Comparison of ENCODE assay signal across 14 cellular contexts in the genomic region with DNA sequence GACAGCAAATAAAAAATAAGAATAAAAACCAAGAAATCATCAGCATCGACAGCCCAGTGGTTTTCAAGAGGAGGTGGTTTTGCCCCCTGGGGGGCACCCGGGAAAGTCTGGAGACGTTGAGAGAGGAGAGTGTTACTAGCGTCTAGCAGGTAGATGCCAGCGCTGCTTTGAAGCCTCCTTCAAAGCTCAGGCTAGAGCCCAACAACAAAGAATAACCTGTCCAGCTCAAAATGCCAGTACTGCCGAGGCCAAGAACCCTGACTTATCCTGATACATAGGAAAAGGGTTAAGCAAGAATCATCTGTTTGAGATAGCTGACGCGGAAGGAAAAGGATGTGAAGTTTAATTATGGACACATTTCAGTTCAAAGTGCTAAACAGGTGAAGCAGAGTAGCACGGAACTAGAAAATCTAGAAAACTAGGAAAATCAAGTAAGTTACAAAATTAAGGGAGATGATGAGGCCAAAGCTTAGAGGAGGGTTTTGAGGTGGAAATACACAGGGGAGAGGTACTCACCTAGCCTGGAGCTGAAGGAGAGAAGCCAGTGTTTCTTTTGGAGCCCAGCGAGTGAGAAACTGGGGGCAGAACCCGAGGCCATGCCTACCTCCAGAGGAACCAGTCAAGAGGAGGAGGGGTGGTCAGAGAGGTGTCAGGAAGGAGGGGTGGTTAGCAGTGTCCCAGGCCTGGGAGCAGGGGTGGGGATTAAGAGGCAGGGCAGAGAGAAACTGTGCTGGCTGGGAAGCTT.
DNase-seq lines count a peak whose midpoint lies in the region; ATAC-seq, FAIRE-seq and TF ChIP-seq lines count a peak whose summit lies in the region.
"Had no signal": no experiment of that assay in that cellular context is flagged by ENCODE, and none has a peak within 500 bp of the region (broad histone marks: within the 10 kb centered on the region; RNA-seq: fewer than 3 reads in every experiment).

No MANE protein-coding gene starts in this region.

- no peak overlapping the region for H2AFZ ChIP-seq in astrocyte (ENCODE audit: low read depth, low read length)

- peak overlapping the region; percentile 86 for H3K27ac Mint-ChIP-seq in astrocyte (ENCODE audit: unreplicated experiment)
- H3K27ac Mint-ChIP-seq: CD8-positive, alpha-beta T cell had no signal

- H3K4me3 Mint-ChIP-seq in astrocyte (ENCODE audit: unreplicated experiment) = peak overlapping the region; percentile 75
- H3K4me3 Mint-ChIP-seq: CD8-positive, alpha-beta T cell had no signal

- H3K36me3 ChIP-seq in HAP-1 (replicated peaks) (peaks cover 31% of the 10 kb centered on the region), astrocyte (ENCODE audit: insufficient read depth, low read length) (peaks cover 6% of the 10 kb centered on the region), iPS-15b (ENCODE audit: control insufficient read depth, insufficient read depth, low read length) (no peaks in the 10 kb centered on the region), pancreas (no peaks in the 10 kb centered on the region)
- H3K36me3 ChIP-seq: neutrophil had no signal

- in situ Hi-C loops in HAP-1 (cut with MboI; ENCODE audit: low sequenced_read_pairs) = no loop called here

- ATAC-seq in pancreas = no peak
- ATAC-seq in HG02973 (IDR thresholded peaks at IDR 0.05; ENCODE audit: unreplicated experiment) = no peak
- ATAC-seq: CD8-positive, alpha-beta T cell had no signal

- peaks cover 59% of the 10 kb centered on the region for H3K4me1 Mint-ChIP-seq in astrocyte (ENCODE audit: low read depth, unreplicated experiment)

- TF ChIP-seq CTCF in astrocyte (IDR thresholded peaks at IDR 0.05; ENCODE audit: insufficient read depth, low read depth, low read length) (no peak), pancreas (IDR thresholded peaks at IDR 0.05) (no peak)

- no peak for FAIRE-seq in astrocyte (lab: Jason Lieb, UNC)
- no peak for FAIRE-seq in pancreas (lab: Jason Lieb, UNC)

- H3K36me3 Mint-ChIP-seq in astrocyte (ENCODE audit: low read depth, unreplicated experiment) = peaks cover 5% of the 10 kb centered on the region
- H3K36me3 Mint-ChIP-seq: CD8-positive, alpha-beta T cell had no signal

- H3K4me3 ChIP-seq in HAP-1 (peak overlapping the region; percentile 54), astrocyte (ENCODE audit: insufficient read depth, low read depth, low read length) (no peak overlapping the region), iPS-15b (ENCODE audit: low read depth, low read length) (peak overlapping the region; percentile 70), pancreas (no peak overlapping the region)

- H3K9me3 Mint-ChIP-seq in astrocyte (ENCODE audit: unreplicated experiment) = no peaks in the 10 kb centered on the region
- H3K9me3 Mint-ChIP-seq: CD8-positive, alpha-beta T cell had no signal

- 65 to 66% methylated on average over 11 of the region's 11 CpGs for WGBS in pancreas, 2 donors

- no peak overlapping the region for H3K27ac ChIP-seq in astrocyte (ENCODE audit: low read depth, low read length)
- H3K27ac ChIP-seq in pancreas = peak overlapping the region in 3 of 4 donors; percentile 18 to 74 (median 74)
- H3K27ac ChIP-seq: neutrophil had no signal

- H4K20me1 ChIP-seq in astrocyte (ENCODE audit: insufficient read depth, low read length) = peaks cover 57% of the 10 kb centered on the region

- H3K27me3 ChIP-seq in HAP-1 (ENCODE audit: low read depth) (no peaks in the 10 kb centered on the region), astrocyte (ENCODE audit: insufficient read depth, low read length) (no peaks in the 10 kb centered on the region), iPS-15b (ENCODE audit: control insufficient read depth, insufficient read depth, low read length) (no peaks in the 10 kb centered on the region), pancreas (no peaks in the 10 kb centered on the region)

- H3K4me1 ChIP-seq in HAP-1 = peaks cover 52% of the 10 kb centered on the region
- H3K4me1 ChIP-seq in astrocyte (ENCODE audit: insufficient read depth, low read length) = peaks cover 36% of the 10 kb centered on the region
- peaks cover 25% of the 10 kb centered on the region for H3K4me1 ChIP-seq in iPS-15b (ENCODE audit: control insufficient read depth, insufficient read depth, low read length)
- H3K4me1 ChIP-seq in pancreas = peaks cover 12 to 24% (median 20%) of the 10 kb centered on the region in 3 donors

- no peaks in the 10 kb centered on the region for H3K9me3 ChIP-seq in HAP-1
- H3K9me3 ChIP-seq in astrocyte (ENCODE audit: insufficient read depth, low read depth, low read length) = no peaks in the 10 kb centered on the region
- H3K9me3 ChIP-seq in iPS-15b (ENCODE audit: control insufficient read depth, insufficient read depth, low read length) = no peaks in the 10 kb centered on the region
- H3K9me3 ChIP-seq in pancreas = no peaks in the 10 kb centered on the region
- H3K9me3 ChIP-seq: neutrophil had no signal

- H3K4me2 ChIP-seq in astrocyte (ENCODE audit: low read length) = peak overlapping the region; percentile 4

- no peak overlapping the region for H3K9ac ChIP-seq in astrocyte (ENCODE audit: low read length)
- H3K9ac ChIP-seq in iPS-15b (ENCODE audit: low read depth, low read length) = peak overlapping the region; percentile 82

- no peaks in the 10 kb centered on the region for H3K27me3 Mint-ChIP-seq in astrocyte (ENCODE audit: low read depth, unreplicated experiment)

- DNase-seq in HAP-1 (ENCODE audit: low spot score in 2 of 2) = peak; percentile 91 to 94
- no peak for DNase-seq in astrocyte (ENCODE audit: low read depth)
- no peak for DNase-seq in pancreas
- DNase-seq in SIG-M5 (lab: John Stamatoyannopoulos, UW) = no peak
- no peak for DNase-seq in SKM-1 treated with dmso at 0.1 percent for 144 hours (lab: John Stamatoyannopoulos, UW; ENCODE audit: unreplicated experiment)
- no peak for DNase-seq in dermis blood vessel endothelial cell
- DNase-seq: activated CD8-positive, alpha-beta memory T cell treated with anti-CD3 and anti-CD28 coated beads, Interleukin-2, amount 50 U/mL, for 48 hours; amniotic stem cell; CD8-positive, alpha-beta T cell; NCI-H446; stimulated activated naive CD4-positive, alpha-beta T cell treated with Interleukin-2 at 50 U/mL for 16 hours had no signal

- peaks cover 31% of the 10 kb centered on the region for H3K79me2 ChIP-seq in astrocyte (ENCODE audit: insufficient read depth, low read length)

- intact Hi-C loops in pancreas (cut with DNase I) = no loop called here

Comparison
In these comparisons a context has a peak if more than half of its experiments do, and no peak if none do; other contexts are left out.
1. DNase-seq: peak in HAP-1 (2 of 2); none in astrocyte (single experiment), pancreas (0 of 6), SIG-M5 (single experiment), SKM-1 treated with dmso at 0.1 percent for 144 hours (single experiment) and dermis blood vessel endothelial cell (single experiment).
2. H3K4me3 ChIP-seq: peak in HAP-1 (single experiment) and iPS-15b (single experiment); none in astrocyte (single experiment) and pancreas (0 of 4).